Comparison of ENCODE assay signal across 12 cellular contexts in the genomic region with DNA sequence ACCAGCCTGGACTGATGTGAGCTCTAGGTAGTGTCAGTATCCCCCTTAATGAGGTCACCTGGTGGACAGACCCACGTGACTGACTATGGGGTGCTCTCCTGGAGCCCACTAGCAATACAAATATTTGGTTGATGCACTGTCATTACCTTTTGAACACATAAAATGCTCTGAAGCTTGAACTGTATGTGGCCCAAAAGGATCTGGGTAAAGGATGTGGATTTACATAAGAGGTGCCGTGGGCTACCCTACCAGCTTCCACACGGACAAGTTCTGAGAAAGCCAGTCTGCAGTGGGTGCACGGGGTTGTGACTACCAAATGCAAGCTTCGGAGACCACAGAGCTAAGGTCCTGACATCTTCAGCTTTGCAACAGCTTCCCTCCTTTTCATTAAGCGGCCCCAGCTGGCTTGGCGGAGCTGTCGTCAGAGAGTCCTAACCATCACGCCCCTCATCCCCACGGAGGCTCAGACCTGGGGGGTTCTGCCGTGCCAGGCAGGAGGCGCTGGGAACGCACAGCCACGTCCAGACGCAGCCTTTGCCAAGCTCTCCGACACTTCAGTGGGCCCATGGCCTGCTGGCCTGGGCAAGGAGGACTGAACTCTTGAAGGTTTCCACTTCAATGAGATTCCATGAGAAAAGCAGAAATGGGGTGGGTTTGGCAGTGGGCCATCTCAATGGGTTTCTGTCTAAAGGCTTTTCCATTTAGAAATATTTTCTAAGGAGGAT.
A peak's percentile ranks its signal among the peaks of the same experiment; 100 is the strongest.
DNase-seq lines count a peak whose midpoint lies in the region; ATAC-seq and TF ChIP-seq lines count a peak whose summit lies in the region.
"Had no signal": no experiment of that assay in that cellular context is flagged by ENCODE, and none has a peak within 500 bp of the region (broad histone marks: within the 10 kb centered on the region; RNA-seq: fewer than 3 reads in every experiment).

No MANE protein-coding gene starts in this region.

- H3K36me3 Mint-ChIP-seq in mesothelial cell of epicardium, result peaks cover 29% of the 10 kb centered on the region
- no peaks in the 10 kb centered on the region for H3K36me3 Mint-ChIP-seq in T-helper 2 cell treated with Interferon-gamma antibody and Interleukin-4, amounts not matched to agents 5 μg/mL and 100 μg/mL, for 36 hours (ENCODE audit: low read depth)
- H3K36me3 Mint-ChIP-seq: memory B cell had no signal

- peaks cover 36% of the 10 kb centered on the region for H3K4me1 Mint-ChIP-seq in mesothelial cell of epicardium
- H3K4me1 Mint-ChIP-seq in T-helper 2 cell treated with Interferon-gamma antibody and Interleukin-4, amounts not matched to agents 5 μg/mL and 100 μg/mL, for 36 hours (ENCODE audit: low read depth), result peaks cover 27% of the 10 kb centered on the region
- H3K4me1 Mint-ChIP-seq: memory B cell had no signal

- no peaks in the 10 kb centered on the region for H3K27me3 Mint-ChIP-seq in mesothelial cell of epicardium (ENCODE audit: low read depth)
- H3K27me3 Mint-ChIP-seq in T-helper 2 cell treated with Interferon-gamma antibody and Interleukin-4, amounts not matched to agents 5 μg/mL and 100 μg/mL, for 36 hours (ENCODE audit: low read depth), result no peaks in the 10 kb centered on the region
- H3K27me3 Mint-ChIP-seq: CD4-positive, alpha-beta memory T cell had no signal

- H3K27me3 ChIP-seq in SJSA1 (replicated peaks) (no peaks in the 10 kb centered on the region), esophagus squamous epithelium (no peaks in the 10 kb centered on the region), suprapubic skin (no peaks in the 10 kb centered on the region)

- DNase-seq in SJSA1 (ENCODE audit: low read depth in 1 of 2, low spot score in 2 of 2), result no peak
- no peak for DNase-seq in esophagus squamous epithelium (lab: John Stamatoyannopoulos, UW)
- DNase-seq in mesothelial cell of epicardium (ENCODE audit: low spot score in 2 of 2, unreplicated experiment in 2 of 2), result no peak
- DNase-seq in suprapubic skin (ENCODE audit: low spot score in 2 of 2), result no peak
- DNase-seq in central memory CD4-positive, alpha-beta T cell, result no peak
- DNase-seq in EL, result no peak
- DNase-seq in T-helper 2 cell treated with Interferon-gamma antibody and Interleukin-4, amounts not matched to agents 5 μg/mL and 100 μg/mL, for 36 hours (ENCODE audit: low spot score), result no peak
- DNase-seq: CD4-positive, alpha-beta memory T cell; NCI-H1436 had no signal

- H3K27ac Mint-ChIP-seq in mesothelial cell of epicardium, result peak overlapping the region; percentile 81
- H3K27ac Mint-ChIP-seq in T-helper 2 cell treated with Interferon-gamma antibody and Interleukin-4, amounts not matched to agents 5 μg/mL and 100 μg/mL, for 36 hours, result no peak overlapping the region
- H3K27ac Mint-ChIP-seq: memory B cell had no signal

- no peak overlapping the region for H3K4me3 ChIP-seq in SJSA1
- no peak overlapping the region for H3K4me3 ChIP-seq in esophagus squamous epithelium
- H3K4me3 ChIP-seq in suprapubic skin, result no peak overlapping the region
- H3K4me3 ChIP-seq: skin epidermis had no signal

- 44 to 80% methylated on average over 3 to 9 of the region's 16 CpGs for WGBS in esophagus squamous epithelium, 2 donors
- 72% methylated on average over 16 of the region's 16 CpGs for WGBS in suprapubic skin

- ATAC-seq in HG03039 (IDR thresholded peaks at IDR 0.05; ENCODE audit: unreplicated experiment), result no peak

- TF ChIP-seq CTCF in esophagus squamous epithelium (IDR thresholded peaks at IDR 0.05), result no peak
- no peak for TF ChIP-seq CTCF in mesothelial cell of epicardium (IDR thresholded peaks at IDR 0.05; ENCODE audit: unreplicated experiment)
- no peak for TF ChIP-seq CTCF in suprapubic skin (IDR thresholded peaks at IDR 0.05)

- H3K9me3 Mint-ChIP-seq in mesothelial cell of epicardium, result peaks cover 5% of the 10 kb centered on the region
- no peaks in the 10 kb centered on the region for H3K9me3 Mint-ChIP-seq in T-helper 2 cell treated with Interferon-gamma antibody and Interleukin-4, amounts not matched to agents 5 μg/mL and 100 μg/mL, for 36 hours
- H3K9me3 Mint-ChIP-seq: memory B cell had no signal

- H3K27ac ChIP-seq in SJSA1, result peak overlapping the region; percentile 92
- H3K27ac ChIP-seq in esophagus squamous epithelium, result peak overlapping the region in 3 of 4 donors; percentile 59 to 70 (median 63)
- H3K27ac ChIP-seq in suprapubic skin, result peak overlapping the region; percentile 3

- H3K4me1 ChIP-seq in SJSA1 (replicated peaks), result peaks cover 47% of the 10 kb centered on the region
- peaks cover 13 to 43% (median 24%) of the 10 kb centered on the region in 3 donors for H3K4me1 ChIP-seq in esophagus squamous epithelium
- peaks cover 38% of the 10 kb centered on the region for H3K4me1 ChIP-seq in suprapubic skin

- H3K36me3 ChIP-seq in SJSA1, result no peaks in the 10 kb centered on the region
- H3K36me3 ChIP-seq in esophagus squamous epithelium, result no peaks in the 10 kb centered on the region
- no peaks in the 10 kb centered on the region for H3K36me3 ChIP-seq in suprapubic skin

- no peak for TF ChIP-seq EP300 in suprapubic skin (IDR thresholded peaks at IDR 0.05)

- TF ChIP-seq POLR2A in esophagus squamous epithelium (IDR thresholded peaks at IDR 0.05), result no peak
- TF ChIP-seq POLR2A in suprapubic skin (IDR thresholded peaks at IDR 0.05), result no peak

- intact Hi-C loops in esophagus squamous epithelium (cut with DNase I), result no loop called here

- H3K9me3 ChIP-seq in SJSA1 (replicated peaks) (no peaks in the 10 kb centered on the region), esophagus squamous epithelium (no peaks in the 10 kb centered on the region), suprapubic skin (no peaks in the 10 kb centered on the region)

- no peak overlapping the region for H3K4me3 Mint-ChIP-seq in mesothelial cell of epicardium
- H3K4me3 Mint-ChIP-seq in T-helper 2 cell treated with Interferon-gamma antibody and Interleukin-4, amounts not matched to agents 5 μg/mL and 100 μg/mL, for 36 hours, result no peak overlapping the region
- H3K4me3 Mint-ChIP-seq: memory B cell had no signal

Comparison
In these comparisons a context has a peak if more than half of its experiments do, and no peak if none do; other contexts are left out.
1. H3K27ac ChIP-seq: peak in every context shown above with its lines; median percentile 92 in SJSA1; 63 in esophagus squamous epithelium; 3 in suprapubic skin.